8 cellular contexts compared by ENCODE assay signal in genomic region chr15:75723847-75724660, GRCh38. TPM values are rescaled to one million over a fixed set of nuclear protein-coding genes. Genes with fewer than 3 reads are reported as not detected.
DNase-seq lines count a peak whose midpoint lies in the region; ATAC-seq and TF ChIP-seq lines count a peak whose summit lies in the region.

No MANE protein-coding gene starts in this region.

- H3K27ac ChIP-seq in A673 (ENCODE audit: low read depth, low read length, poor library complexity, severe bottlenecking): no peak overlapping the region
- no peak overlapping the region for H3K27ac ChIP-seq in naive thymus-derived CD4-positive, alpha-beta T cell (ENCODE audit: low read depth, low read length)
- H3K27ac ChIP-seq in tibial nerve: peak overlapping the region; percentile 35 to 93 (median 84)

- H3K4me3 Mint-ChIP-seq in activated CD4-positive, alpha-beta memory T cell treated with anti-CD3 and anti-CD28 coated beads for 36 hours: no peak overlapping the region
- no peak overlapping the region for H3K4me3 Mint-ChIP-seq in naive thymus-derived CD4-positive, alpha-beta T cell

- BruUV-seq in A673 (replicated peaks; lab: Mats Ljungman, UMichigan): no TSS peak

- intact Hi-C loops in A673 (cut with micrococcal nuclease; ENCODE audit: unreplicated experiment): no loop called here
- intact Hi-C loops in activated CD4-positive, alpha-beta memory T cell treated with anti-CD3 and anti-CD28 coated beads for 36 hours (cut with micrococcal nuclease): loop anchor here (10.0 kb wide), 2 partner anchors 181 to 411 kb away; partner anchors contain the start of gene FBXO22
- intact Hi-C loops in naive thymus-derived CD4-positive, alpha-beta T cell (cut with micrococcal nuclease): no loop called here

- H3K4me1 ChIP-seq in A673 (ENCODE audit: insufficient read depth, low read length, poor library complexity, severe bottlenecking) (no peaks in the 10 kb centered on the region), tibial nerve (peaks cover 0 to 35% (median 16%) of the 10 kb centered on the region in 4 donors)
- no peaks in the 10 kb centered on the region for H3K4me1 ChIP-seq in naive thymus-derived CD4-positive, alpha-beta T cell (ENCODE audit: control insufficient read depth in 2 of 2, insufficient read depth in 2 of 2, low read length in 2 of 2)

- peak; percentile 50 to 78 for TF ChIP-seq EP300 in tibial nerve (IDR thresholded peaks at IDR 0.05)

- TF ChIP-seq CTCF in A673 (conservative IDR thresholded peaks at IDR 0.05; ENCODE audit: low read depth, low read length): no peak
- TF ChIP-seq CTCF in tibial nerve (IDR thresholded peaks at IDR 0.05): no peak

- no peaks in the 10 kb centered on the region for H3K9me3 Mint-ChIP-seq in activated CD4-positive, alpha-beta memory T cell treated with anti-CD3 and anti-CD28 coated beads for 36 hours
- no peaks in the 10 kb centered on the region for H3K9me3 Mint-ChIP-seq in naive thymus-derived CD4-positive, alpha-beta T cell

- ATAC-seq in GM18907 (IDR thresholded peaks at IDR 0.05; ENCODE audit: unreplicated experiment): peak; percentile 45
- ATAC-seq in naive thymus-derived CD4-positive, alpha-beta T cell: peak; percentile 67

- H3K27me3 Mint-ChIP-seq in activated CD4-positive, alpha-beta memory T cell treated with anti-CD3 and anti-CD28 coated beads for 36 hours: peaks cover 9% of the 10 kb centered on the region
- peaks cover 6 to 23% (median 7%) of the 10 kb centered on the region in 5 donors for H3K27me3 Mint-ChIP-seq in naive thymus-derived CD4-positive, alpha-beta T cell

- no peaks in the 10 kb centered on the region for H3K9me3 ChIP-seq in A673 (ENCODE audit: low read depth, low read length, poor library complexity, severe bottlenecking)
- no peaks in the 10 kb centered on the region for H3K9me3 ChIP-seq in naive thymus-derived CD4-positive, alpha-beta T cell (ENCODE audit: control insufficient read depth in 2 of 3, low read length in 3 of 3)
- no peaks in the 10 kb centered on the region for H3K9me3 ChIP-seq in tibial nerve

- peak in 1 of 2 donors; percentile 48 for TF ChIP-seq POLR2A in tibial nerve (IDR thresholded peaks at IDR 0.05)

- H3K36me3 Mint-ChIP-seq in activated CD4-positive, alpha-beta memory T cell treated with anti-CD3 and anti-CD28 coated beads for 36 hours: no peaks in the 10 kb centered on the region
- H3K36me3 Mint-ChIP-seq in naive thymus-derived CD4-positive, alpha-beta T cell: no peaks in the 10 kb centered on the region

- no peak overlapping the region for H3K27ac Mint-ChIP-seq in activated CD4-positive, alpha-beta memory T cell treated with anti-CD3 and anti-CD28 coated beads for 36 hours
- H3K27ac Mint-ChIP-seq in naive thymus-derived CD4-positive, alpha-beta T cell: no peak overlapping the region

- H3K27me3 ChIP-seq in A673 (replicated peaks; ENCODE audit: insufficient read depth, low read depth, low read length, poor library complexity) (no peaks in the 10 kb centered on the region), tibial nerve (no peaks in the 10 kb centered on the region)
- no peaks in the 10 kb centered on the region for H3K27me3 ChIP-seq in naive thymus-derived CD4-positive, alpha-beta T cell (ENCODE audit: control insufficient read depth in 2 of 2, insufficient read depth in 2 of 2, low read length in 2 of 2)

- H3K4me1 Mint-ChIP-seq in activated CD4-positive, alpha-beta memory T cell treated with anti-CD3 and anti-CD28 coated beads for 36 hours (ENCODE audit: low read depth): peaks cover 8% of the 10 kb centered on the region
- H3K4me1 Mint-ChIP-seq in naive thymus-derived CD4-positive, alpha-beta T cell: peaks cover 0 to 6% (median 0%) of the 10 kb centered on the region in 7 donors

- peak; percentile 72 for DNase-seq in A673 (ENCODE audit: low spot score)
- DNase-seq in NCI-H146 treated with DMSO at 0.1 percent for 48 hours (lab: John Stamatoyannopoulos, UW; ENCODE audit: unreplicated experiment): peak; percentile 5
- peak; percentile 73 for DNase-seq in activated CD4-positive, alpha-beta memory T cell treated with anti-CD3 and anti-CD28 coated beads for 36 hours
- DNase-seq in fibroblast of peridontal ligament (ENCODE audit: extremely low read depth): peak; percentile 97
- no peak for DNase-seq in naive thymus-derived CD4-positive, alpha-beta T cell
- DNase-seq in tibial nerve (ENCODE audit: low spot score in 2 of 2): peak; percentile 86 to 91
- no peak for DNase-seq in KG1 (lab: John Stamatoyannopoulos, UW)

- CTCF ChIA-PET in A673 (lab: Charles Lee): interaction anchor here (1.5 kb wide), 1 partner anchor 9 kb away, joined by 6 read pairs; no protein-coding TSS in a partner anchor
- CTCF ChIA-PET in activated CD4-positive, alpha-beta memory T cell treated with anti-CD3 and anti-CD28 coated beads for 36 hours (lab: Charles Lee): interaction anchor here (0.9 to 1.9 kb wide), 7 partner anchors 9 to 333 kb away, joined by 3 to 12 read pairs (median 4); no protein-coding TSS in a partner anchor
- CTCF ChIA-PET in naive thymus-derived CD4-positive, alpha-beta T cell (lab: Charles Lee): interaction anchor here (0.6 to 0.7 kb wide), 2 partner anchors 77 to 399 kb away, joined by 3 to 5 read pairs; no protein-coding TSS in a partner anchor

- H3K36me3 ChIP-seq in A673 (ENCODE audit: insufficient read depth, low read length, poor library complexity, severe bottlenecking) (no peaks in the 10 kb centered on the region), tibial nerve (no peaks in the 10 kb centered on the region)
- H3K36me3 ChIP-seq in naive thymus-derived CD4-positive, alpha-beta T cell (ENCODE audit: control insufficient read depth in 2 of 3, insufficient read depth in 3 of 3, low read length in 3 of 3): no peaks in the 10 kb centered on the region

- POLR2A ChIA-PET in A673 (lab: Charles Lee; ENCODE audit: low non-redundant PET): interaction anchor here (0.6 kb wide), 1 partner anchor 847 kb away, joined by 6 read pairs; no protein-coding TSS in a partner anchor
- POLR2A ChIA-PET in activated CD4-positive, alpha-beta memory T cell treated with anti-CD3 and anti-CD28 coated beads for 36 hours (lab: Charles Lee): no interaction called here
- POLR2A ChIA-PET in naive thymus-derived CD4-positive, alpha-beta T cell (lab: Charles Lee): no interaction called here

- WGBS in tibial nerve, 2 donors: 9 to 14% methylated on average over 9 of the region's 9 CpGs

- H3K4me3 ChIP-seq in A673 (ENCODE audit: low read depth, low read length, poor library complexity, severe bottlenecking) (no peak overlapping the region), tibial nerve (no peak overlapping the region)
- no peak overlapping the region for H3K4me3 ChIP-seq in naive thymus-derived CD4-positive, alpha-beta T cell (ENCODE audit: low read length)

RNA-seq across cellular contexts. Expression of gene CSPG4, which starts 11.4 kb away (rescaled TPM):
- total RNA-seq in A673 (2021): 0.11 and 0.22 TPM in 2 replicates
- total RNA-seq in activated CD4-positive, alpha-beta memory T cell treated with anti-CD3 and anti-CD28 coated beads for 36 hours: not detected
- not detected for total RNA-seq in naive thymus-derived CD4-positive, alpha-beta T cell
- not detected for polyA plus RNA-seq in naive thymus-derived CD4-positive, alpha-beta T cell
- total RNA-seq in tibial nerve: 100 to 1,000 TPM; 100 to 132 (median 115) TPM

Comparison
In these comparisons a context has a peak if more than half of its experiments do, and no peak if none do; other contexts are left out.
1. DNase-seq: peak in A673 (single experiment), NCI-H146 treated with DMSO at 0.1 percent for 48 hours (single experiment), activated CD4-positive, alpha-beta memory T cell treated with anti-CD3 and anti-CD28 coated beads for 36 hours (single experiment), fibroblast of peridontal ligament (single experiment) and tibial nerve (2 of 2); none in naive thymus-derived CD4-positive, alpha-beta T cell (0 of 9) and KG1 (single experiment).
2. H3K27ac ChIP-seq: peak in tibial nerve (4 of 4); none in A673 (single experiment) and naive thymus-derived CD4-positive, alpha-beta T cell (single experiment).
3. RNA of gene CSPG4, which starts 11.4 kb away (total RNA-seq): 100 to 132 TPM in tibial nerve; 0.11 to 0.22 TPM in A673, not detected in activated CD4-positive, alpha-beta memory T cell treated with anti-CD3 and anti-CD28 coated beads for 36 hours and not detected in naive thymus-derived CD4-positive, alpha-beta T cell; every median in the first group is over 10 times any median in the second.